In genomic region chr5:179827684-179828083, GRCh38 we compare ENCODE assay signal across 9 cellular contexts. TPM values are rescaled to one million over a fixed set of nuclear protein-coding genes. Genes with fewer than 3 reads are reported as not detected.
DNase-seq lines count a peak whose midpoint lies in the region; ATAC-seq lines count a peak whose summit lies in the region.
"Had no signal": no experiment of that assay in that cellular context is flagged by ENCODE, and none has a peak within 500 bp of the region (broad histone marks: within the 10 kb centered on the region; RNA-seq: fewer than 3 reads in every experiment).

No MANE protein-coding gene starts in this region.

- no peak for ATAC-seq in memory B cell (ENCODE audit: low read depth)
- ATAC-seq in HG03571 (IDR thresholded peaks at IDR 0.05; ENCODE audit: unreplicated experiment): no peak
- no peak for ATAC-seq in GM19035 (IDR thresholded peaks at IDR 0.05; ENCODE audit: unreplicated experiment)

- DNase-seq in stimulated activated naive CD4-positive, alpha-beta T cell treated with Interleukin-2 at 50 U/mL for 16 hours (lab: John Stamatoyannopoulos, UW): peak; percentile 34
- DNase-seq in stimulated activated naive CD4-positive, alpha-beta T cell (lab: John Stamatoyannopoulos, UW): no peak
- DNase-seq in activated naive CD8-positive, alpha-beta T cell treated with anti-CD3 and anti-CD28 coated beads for 36 hours: peak; percentile 62
- DNase-seq in memory B cell (ENCODE audit: low spot score in 2 of 2) (no peak), Ammon's horn (ENCODE audit: low spot score) (no peak)
- DNase-seq in effector CD8-positive, alpha-beta T cell (lab: John Stamatoyannopoulos, UW): no peak

- H3K4me3 Mint-ChIP-seq in activated naive CD8-positive, alpha-beta T cell treated with anti-CD3 and anti-CD28 coated beads for 36 hours: peak overlapping the region; percentile 18
- H3K4me3 Mint-ChIP-seq in memory B cell: no peak overlapping the region

- no peaks in the 10 kb centered on the region for H3K27me3 Mint-ChIP-seq in activated naive CD8-positive, alpha-beta T cell treated with anti-CD3 and anti-CD28 coated beads for 36 hours
- H3K27me3 Mint-ChIP-seq in memory B cell: no peaks in the 10 kb centered on the region

- H3K36me3 Mint-ChIP-seq in activated naive CD8-positive, alpha-beta T cell treated with anti-CD3 and anti-CD28 coated beads for 36 hours: peaks cover 35% of the 10 kb centered on the region
- peaks cover 31% of the 10 kb centered on the region for H3K36me3 Mint-ChIP-seq in memory B cell

- H3K4me1 Mint-ChIP-seq in activated naive CD8-positive, alpha-beta T cell treated with anti-CD3 and anti-CD28 coated beads for 36 hours: peaks cover 34% of the 10 kb centered on the region
- H3K4me1 Mint-ChIP-seq in memory B cell: peaks cover 10% of the 10 kb centered on the region

- peak overlapping the region; percentile 84 for H3K27ac Mint-ChIP-seq in activated naive CD8-positive, alpha-beta T cell treated with anti-CD3 and anti-CD28 coated beads for 36 hours
- H3K27ac Mint-ChIP-seq in memory B cell: peak overlapping the region; percentile 59

- H3K9me3 Mint-ChIP-seq in activated naive CD8-positive, alpha-beta T cell treated with anti-CD3 and anti-CD28 coated beads for 36 hours: no peaks in the 10 kb centered on the region
- no peaks in the 10 kb centered on the region for H3K9me3 Mint-ChIP-seq in memory B cell

RNA-seq across cellular contexts. Expression of gene SQSTM1, which starts 7.0 kb away (rescaled TPM):
- 100 to 1,000 TPM; 111 to 117 TPM for total RNA-seq in activated naive CD8-positive, alpha-beta T cell treated with anti-CD3 and anti-CD28 coated beads for 36 hours

RNA-seq across cellular contexts. Expression of gene MGAT4B, which starts 21.0 kb away (rescaled TPM):
- 10 to 100 TPM; 67.9 to 71.5 TPM for total RNA-seq in activated naive CD8-positive, alpha-beta T cell treated with anti-CD3 and anti-CD28 coated beads for 36 hours

RNA-seq across cellular contexts. Expression of gene MRNIP, which starts 30.9 kb away (rescaled TPM):
- total RNA-seq in activated naive CD8-positive, alpha-beta T cell treated with anti-CD3 and anti-CD28 coated beads for 36 hours: 10 to 100 TPM; 12.3 to 13.9 TPM

RNA-seq across cellular contexts. Expression of gene LTC4S, which starts 33.9 kb away (rescaled TPM):
- total RNA-seq in activated naive CD8-positive, alpha-beta T cell treated with anti-CD3 and anti-CD28 coated beads for 36 hours: under 1 TPM in 1 of 2 experiments, not detected in 1; 0.29 TPM
- total RNA-seq: SK-MEL-5 had no signal

Comparison
In these comparisons a context has a peak if more than half of its experiments do, and no peak if none do; other contexts are left out.
1. DNase-seq: peak in stimulated activated naive CD4-positive, alpha-beta T cell treated with Interleukin-2 at 50 U/mL for 16 hours (single experiment) and activated naive CD8-positive, alpha-beta T cell treated with anti-CD3 and anti-CD28 coated beads for 36 hours (single experiment); none in stimulated activated naive CD4-positive, alpha-beta T cell (0 of 6), memory B cell (0 of 2), effector CD8-positive, alpha-beta T cell (single experiment) and Ammon's horn (single experiment).